In the genomic region with DNA sequence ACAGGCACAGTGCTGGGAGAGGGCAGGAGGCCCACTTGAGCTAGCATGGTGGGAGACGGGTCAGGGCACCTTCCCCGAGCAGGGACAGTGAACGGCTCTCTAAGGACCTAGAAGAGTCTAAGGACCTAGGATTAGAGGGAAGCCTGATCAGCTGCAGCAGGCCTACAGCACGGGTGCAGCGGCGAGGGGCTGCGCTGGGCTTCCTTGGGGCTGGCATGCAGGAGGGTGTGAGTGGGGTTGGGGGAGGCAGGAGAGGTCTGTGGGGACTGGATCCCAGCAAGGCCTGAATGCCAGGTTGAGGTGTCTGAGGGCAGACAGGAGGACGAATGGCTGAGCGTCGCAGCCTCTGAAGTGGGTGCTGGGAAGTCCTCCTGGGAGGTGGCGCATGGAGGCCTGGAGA, we compare ENCODE assay signal across 1 cellular context.
TF ChIP-seq lines count a peak whose summit lies in the region.

No MANE protein-coding gene starts in this region.

TF ChIP-seq in WTC11, 78 proteins besides CTCF, POLR2A, EP300 and RAD21 (continued from another document):
- TF ChIP-seq, protein P1, sequence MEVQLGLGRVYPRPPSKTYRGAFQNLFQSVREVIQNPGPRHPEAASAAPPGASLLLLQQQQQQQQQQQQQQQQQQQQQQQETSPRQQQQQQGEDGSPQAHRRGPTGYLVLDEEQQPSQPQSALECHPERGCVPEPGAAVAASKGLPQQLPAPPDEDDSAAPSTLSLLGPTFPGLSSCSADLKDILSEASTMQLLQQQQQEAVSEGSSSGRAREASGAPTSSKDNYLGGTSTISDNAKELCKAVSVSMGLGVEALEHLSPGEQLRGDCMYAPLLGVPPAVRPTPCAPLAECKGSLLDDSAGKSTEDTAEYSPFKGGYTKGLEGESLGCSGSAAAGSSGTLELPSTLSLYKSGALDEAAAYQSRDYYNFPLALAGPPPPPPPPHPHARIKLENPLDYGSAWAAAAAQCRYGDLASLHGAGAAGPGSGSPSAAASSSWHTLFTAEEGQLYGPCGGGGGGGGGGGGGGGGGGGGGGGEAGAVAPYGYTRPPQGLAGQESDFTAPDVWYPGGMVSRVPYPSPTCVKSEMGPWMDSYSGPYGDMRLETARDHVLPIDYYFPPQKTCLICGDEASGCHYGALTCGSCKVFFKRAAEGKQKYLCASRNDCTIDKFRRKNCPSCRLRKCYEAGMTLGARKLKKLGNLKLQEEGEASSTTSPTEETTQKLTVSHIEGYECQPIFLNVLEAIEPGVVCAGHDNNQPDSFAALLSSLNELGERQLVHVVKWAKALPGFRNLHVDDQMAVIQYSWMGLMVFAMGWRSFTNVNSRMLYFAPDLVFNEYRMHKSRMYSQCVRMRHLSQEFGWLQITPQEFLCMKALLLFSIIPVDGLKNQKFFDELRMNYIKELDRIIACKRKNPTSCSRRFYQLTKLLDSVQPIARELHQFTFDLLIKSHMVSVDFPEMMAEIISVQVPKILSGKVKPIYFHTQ (CRISPR knock-in tag; IDR thresholded peaks at IDR 0.05): no peak
- no peak for TF ChIP-seq NFATC4 (CRISPR knock-in tag; IDR thresholded peaks at IDR 0.05)
- TF ChIP-seq, protein P2, sequence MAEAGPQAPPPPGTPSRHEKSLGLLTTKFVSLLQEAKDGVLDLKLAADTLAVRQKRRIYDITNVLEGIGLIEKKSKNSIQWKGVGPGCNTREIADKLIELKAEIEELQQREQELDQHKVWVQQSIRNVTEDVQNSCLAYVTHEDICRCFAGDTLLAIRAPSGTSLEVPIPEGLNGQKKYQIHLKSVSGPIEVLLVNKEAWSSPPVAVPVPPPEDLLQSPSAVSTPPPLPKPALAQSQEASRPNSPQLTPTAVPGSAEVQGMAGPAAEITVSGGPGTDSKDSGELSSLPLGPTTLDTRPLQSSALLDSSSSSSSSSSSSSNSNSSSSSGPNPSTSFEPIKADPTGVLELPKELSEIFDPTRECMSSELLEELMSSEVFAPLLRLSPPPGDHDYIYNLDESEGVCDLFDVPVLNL (CRISPR knock-in tag; IDR thresholded peaks at IDR 0.05; ENCODE audit: borderline replicate concordance, low read depth): no peak
